In the genomic region with DNA sequence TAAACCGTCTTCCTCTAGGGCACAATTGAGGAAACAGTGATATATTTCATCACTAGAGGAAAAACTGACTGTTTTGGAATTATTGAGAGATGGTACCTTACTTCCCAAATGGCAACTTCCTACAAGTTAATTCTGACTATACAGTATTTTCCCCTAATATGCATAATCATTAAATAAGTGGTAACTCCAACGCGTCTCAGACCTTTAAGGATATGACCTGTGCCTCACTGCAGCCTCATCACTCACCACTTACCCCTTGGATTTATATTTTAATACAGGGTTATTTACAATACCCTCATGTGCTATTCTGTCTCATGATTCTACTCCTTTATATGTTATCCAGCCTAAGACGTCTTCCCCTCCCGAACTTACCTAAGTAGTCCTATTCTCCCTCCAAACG, we compare ENCODE assay signal across 1 cellular context.
TF ChIP-seq lines count a peak whose summit lies in the region.

No MANE protein-coding gene starts in this region.

TF ChIP-seq in GM12878, 131 proteins besides CTCF, POLR2A, EP300 and RAD21:
- TF ChIP-seq GABPA (IDR thresholded peaks at IDR 0.05; ENCODE audit: low read depth) (no peak), PAX5 (IDR thresholded peaks at IDR 0.05; ENCODE audit: borderline replicate concordance, low read depth, low read length) (no peak), HDAC2 (IDR thresholded peaks at IDR 0.05) (no peak), NR2F1 (conservative IDR thresholded peaks at IDR 0.05) (no peak), ESRRA (IDR thresholded peaks at IDR 0.05; ENCODE audit: low read length) (no peak), KDM1A (IDR thresholded peaks at IDR 0.05; ENCODE audit: borderline replicate concordance) (no peak), CHD2 (IDR thresholded peaks at IDR 0.05; ENCODE audit: borderline replicate concordance, low read depth, low read length) (no peak), TAF1 (IDR thresholded peaks at IDR 0.05; ENCODE audit: borderline replicate concordance, low read depth, low read length) (no peak), RBBP5 (conservative IDR thresholded peaks at IDR 0.05) (no peak), BACH1 (IDR thresholded peaks at IDR 0.05; ENCODE audit: borderline replicate concordance) (no peak)
- TF ChIP-seq, protein P1, sequence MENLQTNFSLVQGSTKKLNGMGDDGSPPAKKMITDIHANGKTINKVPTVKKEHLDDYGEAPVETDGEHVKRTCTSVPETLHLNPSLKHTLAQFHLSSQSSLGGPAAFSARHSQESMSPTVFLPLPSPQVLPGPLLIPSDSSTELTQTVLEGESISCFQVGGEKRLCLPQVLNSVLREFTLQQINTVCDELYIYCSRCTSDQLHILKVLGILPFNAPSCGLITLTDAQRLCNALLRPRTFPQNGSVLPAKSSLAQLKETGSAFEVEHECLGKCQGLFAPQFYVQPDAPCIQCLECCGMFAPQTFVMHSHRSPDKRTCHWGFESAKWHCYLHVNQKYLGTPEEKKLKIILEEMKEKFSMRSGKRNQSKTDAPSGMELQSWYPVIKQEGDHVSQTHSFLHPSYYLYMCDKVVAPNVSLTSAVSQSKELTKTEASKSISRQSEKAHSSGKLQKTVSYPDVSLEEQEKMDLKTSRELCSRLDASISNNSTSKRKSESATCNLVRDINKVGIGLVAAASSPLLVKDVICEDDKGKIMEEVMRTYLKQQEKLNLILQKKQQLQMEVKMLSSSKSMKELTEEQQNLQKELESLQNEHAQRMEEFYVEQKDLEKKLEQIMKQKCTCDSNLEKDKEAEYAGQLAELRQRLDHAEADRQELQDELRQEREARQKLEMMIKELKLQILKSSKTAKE (IDR thresholded peaks at IDR 0.05; ENCODE audit: low read depth, poor library complexity, severe bottlenecking), result no peak
